Comparison of ENCODE assay signal across 4 cellular contexts in the genomic region with DNA sequence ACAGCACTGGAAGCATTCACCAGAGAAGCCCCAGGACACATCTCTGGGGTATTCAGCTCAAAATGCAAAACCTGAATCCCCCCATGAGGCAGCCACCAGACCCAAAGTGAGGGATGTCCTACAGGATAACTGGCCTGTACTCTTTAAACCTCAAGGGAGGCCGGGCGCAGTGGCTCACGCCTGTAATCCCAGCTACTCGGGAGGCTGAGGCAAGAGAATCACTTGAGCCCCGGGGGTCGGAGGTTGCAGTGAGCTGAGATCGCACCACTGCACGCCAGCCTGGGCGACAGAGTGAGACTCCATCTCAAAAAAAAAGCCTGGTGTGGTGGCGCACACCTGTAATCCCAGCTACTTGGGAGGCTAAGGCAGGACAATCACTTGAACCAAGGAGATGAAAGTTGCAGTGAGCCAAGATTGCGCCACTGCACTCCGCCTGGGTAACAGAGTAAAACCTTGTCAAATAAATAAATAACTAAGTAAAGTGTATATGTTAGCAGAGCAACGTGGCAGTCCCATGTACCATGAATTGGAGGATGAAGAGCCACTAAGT. TPM values are rescaled to one million over a fixed set of nuclear protein-coding genes. Genes with fewer than 3 reads are reported as not detected.
"Had no signal": no experiment of that assay in that cellular context is flagged by ENCODE, and none has a peak within 500 bp of the region (broad histone marks: within the 10 kb centered on the region; RNA-seq: fewer than 3 reads in every experiment).

No MANE protein-coding gene starts in this region.

RNA-seq across cellular contexts. Expression of gene CALML6, which starts 53.2 kb away (rescaled TPM):
- total RNA-seq: foreskin keratinocyte, left ventricle myocardium superior, stomach had no signal

RNA-seq across cellular contexts. Expression of gene TMEM52, which starts 57.2 kb away (rescaled TPM):
- total RNA-seq: activated naive CD8-positive, alpha-beta T cell treated with anti-CD3 and anti-CD28 coated beads, Interleukin-2, amount 10 ng/mL, durations not matched to agents 7 days and 5 days had no signal
